Comparison of ENCODE assay signal across 8 cellular contexts in the genomic region with DNA sequence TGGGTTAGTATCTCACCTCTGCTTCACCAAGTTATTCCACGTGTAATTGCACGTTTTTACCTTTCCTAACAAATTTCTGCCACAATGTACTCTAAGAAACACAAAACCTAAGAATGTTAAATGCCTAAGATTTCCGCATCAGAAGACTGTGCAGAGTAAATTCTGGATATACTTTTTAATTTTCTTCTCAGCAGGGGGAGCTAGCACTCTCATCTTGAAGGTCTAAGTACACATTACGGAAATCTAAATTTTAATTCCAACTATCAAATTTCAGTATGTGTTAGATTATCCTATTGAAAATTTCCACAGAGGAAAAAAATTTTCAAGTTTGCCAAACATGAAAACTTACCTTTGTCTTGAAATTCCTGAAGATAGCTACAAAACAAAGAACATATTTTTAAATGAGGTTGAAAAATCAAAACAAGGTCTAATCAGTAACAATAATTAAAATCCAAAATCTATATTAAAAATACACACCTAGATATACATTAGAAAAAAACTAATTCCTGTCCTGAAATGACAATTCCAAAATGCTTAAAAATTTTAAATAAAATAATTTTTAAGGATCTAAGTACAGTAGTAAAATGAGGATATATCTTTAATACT. TPM values are rescaled to one million over a fixed set of nuclear protein-coding genes. Genes with fewer than 3 reads are reported as not detected.
DNase-seq lines count a peak whose midpoint lies in the region; TF ChIP-seq lines count a peak whose summit lies in the region.

No MANE protein-coding gene starts in this region.

- no peak overlapping the region for H3K18ac ChIP-seq in neuronal stem cell (ENCODE audit: low read length)

- H2BK5ac ChIP-seq in neuronal stem cell (ENCODE audit: low read length) = no peak overlapping the region

- no peak for TF ChIP-seq EP300 in ovary (IDR thresholded peaks at IDR 0.05)

- no peak overlapping the region for H3K4me3 ChIP-seq in GM23248
- H3K4me3 ChIP-seq in epithelial cell of proximal tubule (ENCODE audit: low read depth, low read length) = no peak overlapping the region
- H3K4me3 ChIP-seq in ovary = no peak overlapping the region
- H3K4me3 ChIP-seq in neuronal stem cell (ENCODE audit: low read length in 2 of 2) = no peak overlapping the region

- TF ChIP-seq POLR2A in ovary (IDR thresholded peaks at IDR 0.05) = no peak

- no peaks in the 10 kb centered on the region for H3K36me3 ChIP-seq in GM23248 (ENCODE audit: low read depth)
- no peaks in the 10 kb centered on the region for H3K36me3 ChIP-seq in ovary
- no peaks in the 10 kb centered on the region for H3K36me3 ChIP-seq in neuronal stem cell (replicated peaks in 1 of 2; ENCODE audit: control insufficient read depth in 2 of 2, insufficient read depth in 2 of 2, low read length in 2 of 2)

- no peak overlapping the region for H4K8ac ChIP-seq in neuronal stem cell (ENCODE audit: low read depth, low read length)

- H3K9me3 ChIP-seq in GM23248 (ENCODE audit: low read depth) (no peaks in the 10 kb centered on the region), ovary (no peaks in the 10 kb centered on the region), neuronal stem cell (replicated peaks in 1 of 2; ENCODE audit: control insufficient read depth in 2 of 2, insufficient read depth in 1 of 2, low read depth in 1 of 2, low read length in 2 of 2) (no peaks in the 10 kb centered on the region)

- no peak overlapping the region for H2AFZ ChIP-seq in GM23248
- H2AFZ ChIP-seq in neuronal stem cell (ENCODE audit: low read length) = no peak overlapping the region

- H3K4me2 ChIP-seq in GM23248 (ENCODE audit: unreplicated experiment) (no peak overlapping the region), neuronal stem cell (ENCODE audit: insufficient read depth, low read length, poor library complexity, severe bottlenecking) (no peak overlapping the region)

- no peak overlapping the region for H4K91ac ChIP-seq in neuronal stem cell (ENCODE audit: low read depth, low read length, poor library complexity)

- H3K4me1 ChIP-seq in GM23248 (ENCODE audit: insufficient read depth) = peaks cover 13% of the 10 kb centered on the region; the same call in 1 of the 2 replicates
- H3K4me1 ChIP-seq in ovary (ENCODE audit: insufficient read depth) = peaks cover 6% of the 10 kb centered on the region
- H3K4me1 ChIP-seq in neuronal stem cell (ENCODE audit: control insufficient read depth in 2 of 2, insufficient read depth in 1 of 2, low read depth in 1 of 2, low read length in 2 of 2) = peaks cover 0 to 5% of the 10 kb centered on the region in 2 donors

- H3K27me3 ChIP-seq in GM23248 (replicated peaks; ENCODE audit: insufficient read depth) = no peaks in the 10 kb centered on the region
- no peaks in the 10 kb centered on the region for H3K27me3 ChIP-seq in ovary
- H3K27me3 ChIP-seq in neuronal stem cell (ENCODE audit: control insufficient read depth in 3 of 3, insufficient read depth in 3 of 3, low read depth in 1 of 3, low read length in 3 of 3) = peaks cover 9 to 47% (median 24%) of the 10 kb centered on the region in 3 experiments

- DNase-seq in AG08395 (ENCODE audit: low spot score) (peak; percentile 42), GM23248 (peak; percentile 74), OCI-M1 (lab: John Stamatoyannopoulos, UW) (peak; percentile 56), epithelial cell of proximal tubule (ENCODE audit: low read depth) (no peak), ovary (no peak), HPDE6-E6E7 (ENCODE audit: extremely low spot score) (no peak), neuronal stem cell (ENCODE audit: low spot score) (no peak)
- no peak for DNase-seq in activated naive CD4-positive, alpha-beta T cell (lab: John Stamatoyannopoulos, UW)

- H3K9me2 ChIP-seq in GM23248 (ENCODE audit: insufficient read depth) = no peaks in the 10 kb centered on the region

- H3F3A ChIP-seq in GM23248 (ENCODE audit: insufficient read depth) = no peaks in the 10 kb centered on the region

- no peak overlapping the region for H3K27ac ChIP-seq in GM23248
- no peak overlapping the region for H3K27ac ChIP-seq in ovary
- no peak overlapping the region for H3K27ac ChIP-seq in neuronal stem cell (replicated peaks; ENCODE audit: low read length)

- H2BK12ac ChIP-seq in neuronal stem cell (ENCODE audit: low read length) = no peak overlapping the region

- peaks cover 30% of the 10 kb centered on the region for H3K79me2 ChIP-seq in GM23248 (ENCODE audit: insufficient read depth)

- no peaks in the 10 kb centered on the region for H4K20me1 ChIP-seq in GM23248 (ENCODE audit: insufficient read depth)

- intact Hi-C loops in ovary (cut with DNase I) = loop anchor here in 2 of 4 donors (5.0 kb wide), 1 partner anchor 288 kb away; a partner anchor contains a TSS

- H2AK5ac ChIP-seq in neuronal stem cell (ENCODE audit: low read depth, low read length) = no peak overlapping the region

- 22 to 24% methylated on average over 4 of the region's 4 CpGs for WGBS in GM23248 (ENCODE audit: low coverage in 1 of 2, low lambda C conversion rate in 2 of 2, missing lambda C conversion rate in 2 of 2), 2 experiments
- 29 to 32% (median 30%) methylated on average over 4 of the region's 4 CpGs for WGBS in ovary, 3 donors
- WGBS in neuronal stem cell (ENCODE audit: extremely low coverage in 2 of 2, insufficient read length in 2 of 2, insufficient replicate concordance in 1 of 2), 2 donors = no CpG with 5 or more reads among the region's 4 CpGs

- peak; percentile 66 for TF ChIP-seq CTCF in epithelial cell of proximal tubule (conservative IDR thresholded peaks at IDR 0.05; ENCODE audit: low read depth, low read length)
- peak in 2 of 3 donors; percentile 16 to 61 for TF ChIP-seq CTCF in ovary (IDR thresholded peaks at IDR 0.05)

- no peak overlapping the region for H3K9ac ChIP-seq in GM23248
- H3K9ac ChIP-seq in neuronal stem cell (ENCODE audit: low read depth, low read length, poor library complexity) = no peak overlapping the region

- no peak overlapping the region for H3K14ac ChIP-seq in neuronal stem cell (ENCODE audit: low read length)

- H3K4ac ChIP-seq in neuronal stem cell (ENCODE audit: low read length) = no peak overlapping the region

- H3K23ac ChIP-seq in neuronal stem cell (ENCODE audit: low read depth, low read length, poor library complexity) = no peak overlapping the region

- no peak overlapping the region for H2BK120ac ChIP-seq in neuronal stem cell (ENCODE audit: low read depth, low read length)

- H2BK15ac ChIP-seq in neuronal stem cell (ENCODE audit: low read length) = no peak overlapping the region

- in situ Hi-C loops in GM23248 (cut with MboI) = loop anchor here (10.0 kb wide), 2 partner anchors 251 to 301 kb away; a partner anchor contains a TSS

- no peaks in the 10 kb centered on the region for H3K79me1 ChIP-seq in neuronal stem cell (ENCODE audit: low read depth, low read length)

RNA-seq across cellular contexts. Expression of a gene that starts 10.5 kb away (rescaled TPM):
- 14.5 and 18.7 TPM in 2 replicates for total RNA-seq in GM23248 (2014; rRNA removed; shearing (Covaris generic))
- polyA plus RNA-seq in GM23248 (2016; fragmentation: Nextera tagmentation; extraction: Ambion mirVana) = 27.9 and 28.9 TPM in 2 replicates
- total RNA-seq in epithelial cell of proximal tubule = 18.3 and 31.5 TPM in 2 replicates
- 10 to 100 TPM; 17.1 to 40.8 (median 20.0) TPM for total RNA-seq in ovary
- 10 to 100 TPM in 1 of 2 donors, 1 to 10 TPM in 1; 8.6 to 26.6 TPM for polyA plus RNA-seq in ovary
- 1.2 TPM for polyA plus RNA-seq in neuronal stem cell (2013, experiment 1 of 2)
- 1.3 TPM for polyA plus RNA-seq in neuronal stem cell (2013, experiment 2 of 2)

Comparison
In these comparisons a context has a peak if more than half of its experiments do, and no peak if none do; other contexts are left out.
1. DNase-seq: peak in AG08395 (single experiment), GM23248 (single experiment) and OCI-M1 (single experiment); none in epithelial cell of proximal tubule (single experiment), ovary (0 of 5), HPDE6-E6E7 (single experiment), neuronal stem cell (single experiment) and activated naive CD4-positive, alpha-beta T cell (0 of 4).